Comparison of ENCODE assay signal across 18 cellular contexts in the genomic region with DNA sequence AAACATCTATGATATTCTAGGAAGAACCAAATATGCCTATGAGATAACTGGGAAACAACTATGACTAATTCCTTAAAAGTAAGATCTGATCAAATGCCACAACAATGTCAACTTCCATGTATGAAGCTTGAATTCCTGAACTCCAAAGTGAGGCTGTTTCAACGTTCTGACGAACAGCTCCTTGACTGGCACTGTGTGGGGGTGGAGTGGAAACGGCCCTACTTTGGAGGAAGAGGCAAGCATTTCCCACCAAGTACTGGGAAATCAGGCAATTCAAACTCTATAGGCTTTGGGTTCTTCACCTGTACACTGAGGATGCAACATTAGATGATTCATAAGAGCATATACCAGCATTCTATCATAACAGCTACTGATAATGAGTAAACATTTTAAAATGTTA.
"Had no signal": no experiment of that assay in that cellular context is flagged by ENCODE, and none has a peak within 500 bp of the region (broad histone marks: within the 10 kb centered on the region; RNA-seq: fewer than 3 reads in every experiment).

No MANE protein-coding gene starts in this region.

- H3K4me3 ChIP-seq: gastroesophageal sphincter, transverse colon had no signal

- H3K9me3 ChIP-seq: gastroesophageal sphincter, transverse colon had no signal

- H3K27ac ChIP-seq: gastroesophageal sphincter, parathyroid adenoma, transverse colon had no signal

- DNase-seq: activated naive CD4-positive, alpha-beta T cell treated with Interleukin-2 at 50 U/mL for 16 hours; activated naive CD8-positive, alpha-beta T cell treated with anti-CD3 and anti-CD28 coated beads, Interleukin-2, amount 50 U/mL, for 24 hours; activated T-cell treated with anti-CD3 and anti-CD28 coated beads for 4 hours; central memory CD4-positive, alpha-beta T cell; effector memory CD8-positive, alpha-beta T cell; islet precursor cell; naive thymus-derived CD8-positive, alpha-beta T cell; retina; stimulated activated CD4-positive, alpha-beta T cell treated with anti-CD3 and anti-CD28 coated beads, Interleukin-15, amount 100 ng/mL, for 24 hours; stimulated activated CD4-positive, alpha-beta T cell treated with anti-CD3 and anti-CD28 coated beads, Interleukin-4, amount 100 ng/mL, for 1 hour; stimulated activated naive CD4-positive, alpha-beta T cell; T-helper 9 cell; transverse colon had no signal

- ATAC-seq: activated CD4-positive, CD25-positive, alpha-beta regulatory T cell treated with anti-CD3 and anti-CD28 coated beads, Interleukin-2, amount 50 U/mL, for 24 hours; activated naive CD8-positive, alpha-beta T cell treated with anti-CD3 and anti-CD28 coated beads, Interleukin-2, amount 50 U/mL, for 24 hours; activated T-helper 17 cell treated with anti-CD3 and anti-CD28 coated beads, Interleukin-2, amount 50 U/mL, for 72 hours; effector memory CD8-positive, alpha-beta T cell; gastroesophageal sphincter; left lobe of liver; naive thymus-derived CD8-positive, alpha-beta T cell had no signal

- H3K4me1 ChIP-seq: gastroesophageal sphincter, parathyroid adenoma had no signal

- H3K27me3 ChIP-seq: gastroesophageal sphincter, transverse colon had no signal
